In the genomic region with DNA sequence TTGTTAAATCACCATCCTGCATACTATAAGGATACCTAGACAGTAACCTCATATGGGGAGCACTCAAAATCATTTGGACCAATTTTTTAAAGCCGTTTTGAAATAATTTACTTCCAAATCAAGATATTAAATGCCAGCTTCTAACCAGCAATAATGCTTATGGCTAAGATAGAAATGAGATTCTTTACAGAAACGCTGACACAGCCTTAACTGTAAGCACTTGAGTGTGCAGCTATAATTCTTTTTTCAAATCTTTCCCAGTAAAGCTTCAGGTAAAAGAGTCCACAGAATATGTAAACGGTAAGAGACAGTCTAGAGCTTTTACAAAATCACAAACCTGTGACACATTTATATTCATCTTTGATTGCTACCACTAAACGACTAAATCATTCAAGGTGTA, we compare ENCODE assay signal across 23 cellular contexts. TPM values are rescaled to one million over a fixed set of nuclear protein-coding genes. Genes with fewer than 3 reads are reported as not detected.
DNase-seq lines count a peak whose midpoint lies in the region; ATAC-seq, FAIRE-seq and TF ChIP-seq lines count a peak whose summit lies in the region.
"Had no signal": no experiment of that assay in that cellular context is flagged by ENCODE, and none has a peak within 500 bp of the region (broad histone marks: within the 10 kb centered on the region; RNA-seq: fewer than 3 reads in every experiment).

No MANE protein-coding gene starts in this region.

- no peak overlapping the region for H2BK5ac ChIP-seq in H1 (ENCODE audit: low read depth, low read length)

- POLR2A ChIA-PET in A549 (lab: Yijun Ruan, JAX) (no interaction called here), Panc1 (lab: Charles Lee) (no interaction called here), H1 (lab: Charles Lee; ENCODE audit: partially characterized antibody) (interaction anchor here (1.2 kb wide), 1 partner anchor 26 kb away, joined by 3 read pairs; no protein-coding TSS in a partner anchor)

- H3K9me3 ChIP-seq in A549: no peaks in the 10 kb centered on the region
- no peaks in the 10 kb centered on the region for H3K9me3 ChIP-seq in Panc1 (ENCODE audit: control insufficient read depth, insufficient read depth, low read depth, low read length)
- no peaks in the 10 kb centered on the region for H3K9me3 ChIP-seq in H1 (ENCODE audit: insufficient read depth in 2 of 2, low read depth in 1 of 2, low read length in 1 of 2)
- H3K9me3 ChIP-seq: BE2C had no signal

- WGBS in A549 (ENCODE audit: missing lambda C conversion rate): 22% methylated on average over 4 of the region's 4 CpGs
- 80% methylated on average over 4 of the region's 4 CpGs; no CpG with 5 or more reads in 1 of the 2 experiments for WGBS in H1 (ENCODE audit: extremely low coverage in 1 of 2, insufficient coverage in 1 of 2, insufficient read length in 1 of 2, insufficient replicate concordance in 2 of 2, low coverage in 1 of 2, low lambda C conversion rate in 2 of 2, missing lambda C conversion rate in 1 of 2), 2 experiments

- H3K36me3 ChIP-seq in Panc1 (ENCODE audit: control insufficient read depth, insufficient read depth, low read length) (no peaks in the 10 kb centered on the region), H1 (ENCODE audit: control insufficient read depth in 2 of 4, insufficient read depth in 4 of 4, low read length in 3 of 4) (no peaks in the 10 kb centered on the region)
- H3K36me3 ChIP-seq: BE2C; BLaER1 treated with 17β-estradiol and CSF1 and Interleukin-3, amounts not matched to agents 10 nM and 100 nM had no signal

- no peak overlapping the region for H3K4ac ChIP-seq in H1 (replicated peaks; ENCODE audit: insufficient read length, low read depth, low read length)

- H3K4me1 ChIP-seq in A549 (0 out of 3 replicates have a peak, but pooled peaks cover 15% of the 10 kb centered on the region), Panc1 (ENCODE audit: control insufficient read depth, insufficient read depth, low read length) (peaks cover 32% of the 10 kb centered on the region), H1 (replicated peaks in 1 of 4; ENCODE audit: control insufficient read depth in 3 of 4, insufficient read depth in 4 of 4, low read length in 3 of 4) (peaks cover 0 to 12% (median 9%) of the 10 kb centered on the region in 4 experiments; a peak in 4 of 7 replicates)
- H3K4me1 ChIP-seq: BE2C; BLaER1 treated with 17β-estradiol and CSF1 and Interleukin-3, amounts not matched to agents 10 nM and 100 nM had no signal

- TF ChIP-seq EP300 in A549 (IDR thresholded peaks at IDR 0.05) (no peak), H1 (IDR thresholded peaks at IDR 0.05; ENCODE audit: borderline replicate concordance in 1 of 2, low read depth in 2 of 2, low read length in 2 of 2) (no peak)

- no peak overlapping the region for H3K27ac ChIP-seq in A549
- peak overlapping the region; percentile 86; the same call in 1 of the 2 replicates for H3K27ac ChIP-seq in Panc1 (ENCODE audit: low read length)
- no peak overlapping the region for H3K27ac ChIP-seq in H1 (ENCODE audit: low read depth, low read length)
- H3K27ac ChIP-seq: 22Rv1; BLaER1 treated with 17β-estradiol and CSF1 and Interleukin-3, amounts not matched to agents 10 nM and 100 nM had no signal

- H4K20me1 ChIP-seq in H1 (replicated peaks in 1 of 2; ENCODE audit: control insufficient read depth in 1 of 2, insufficient read depth in 2 of 2, low read length in 2 of 2): no peaks in the 10 kb centered on the region
- H4K20me1 ChIP-seq: BLaER1 treated with 17β-estradiol and CSF1 and Interleukin-3, amounts not matched to agents 10 nM and 100 nM had no signal

- no peak overlapping the region for H3K9ac ChIP-seq in H1 (replicated peaks in 1 of 4; ENCODE audit: extremely low read depth in 1 of 4, low read depth in 3 of 4, low read length in 3 of 4)
- H3K9ac ChIP-seq: BLaER1 treated with 17β-estradiol and CSF1 and Interleukin-3, amounts not matched to agents 10 nM and 100 nM had no signal

- no peak overlapping the region for H3K14ac ChIP-seq in H1 (ENCODE audit: insufficient read length)

- peaks cover 11% of the 10 kb centered on the region; the same call in 1 of the 2 replicates for H3K23me2 ChIP-seq in H1 (ENCODE audit: low read depth, low read length)

- no peak overlapping the region for H3K4me3 ChIP-seq in A549
- no peak overlapping the region for H3K4me3 ChIP-seq in Panc1 (ENCODE audit: low read depth in 2 of 2, low read length in 2 of 2)
- H3K4me3 ChIP-seq in H1 (ENCODE audit: extremely low read depth in 1 of 4, insufficient read depth in 2 of 4, low read depth in 3 of 4, low read length in 4 of 4): no peak overlapping the region
- H3K4me3 ChIP-seq: BLaER1 treated with 17β-estradiol and CSF1 and Interleukin-3, amounts not matched to agents 10 nM and 100 nM had no signal

- CTCF ChIA-PET in A549 (lab: Yijun Ruan, JAX) (no interaction called here), Panc1 (lab: Charles Lee) (no interaction called here), H1 (lab: Charles Lee; ENCODE audit: partially characterized antibody) (interaction anchor here (0.6 to 2.5 kb wide), 2 partner anchors 11 to 74 kb away, joined by 3 to 11 read pairs; no protein-coding TSS in a partner anchor)

- no peak overlapping the region for H2BK15ac ChIP-seq in H1 (ENCODE audit: low read length)

- TF ChIP-seq POLR2A in A549 (IDR thresholded peaks at IDR 0.05; ENCODE audit: low read length) (no peak), H1 (IDR thresholded peaks at IDR 0.05; ENCODE audit: control extremely low read depth in 1 of 2, low read depth in 2 of 2, low read length in 2 of 2) (no peak)

- H4K5ac ChIP-seq in H1 (ENCODE audit: insufficient read length, low read depth, low read length): no peak overlapping the region

- TF ChIP-seq RAD21 in A549 (conservative IDR thresholded peaks at IDR 0.05 in 1 of 2, IDR thresholded peaks at IDR 0.05 in 1 of 2): no peak
- TF ChIP-seq RAD21 in H1 (IDR thresholded peaks at IDR 0.05 in 1 of 2, conservative IDR thresholded peaks at IDR 0.05 in 1 of 2; ENCODE audit: low read depth in 2 of 2, low read length in 2 of 2): no peak

- no peak overlapping the region for H2BK12ac ChIP-seq in H1 (ENCODE audit: low read depth, low read length)

- no peak overlapping the region for H3K23ac ChIP-seq in H1 (ENCODE audit: insufficient read length)

- H4K8ac ChIP-seq in H1 (ENCODE audit: extremely low read depth, insufficient read depth, low read length): no peak overlapping the region

- no peak overlapping the region for H2AFZ ChIP-seq in H1 (ENCODE audit: low read length)

- peaks cover 0 to 69% of the 10 kb centered on the region in 2 experiments; a peak in 2 of 4 replicates for H3K79me2 ChIP-seq in H1 (ENCODE audit: control insufficient read depth in 1 of 2, insufficient read depth in 2 of 2, low read length in 2 of 2)

- H3K18ac ChIP-seq in H1 (ENCODE audit: extremely low read depth, low read length): no peak overlapping the region

- no peak overlapping the region for H2BK120ac ChIP-seq in H1 (replicated peaks; ENCODE audit: low read depth, low read length)

- H3K4me2 ChIP-seq in A549: no peak overlapping the region
- no peak overlapping the region for H3K4me2 ChIP-seq in H1 (ENCODE audit: insufficient read depth in 1 of 2, low read depth in 2 of 2, low read length in 2 of 2)
- H3K4me2 ChIP-seq: BLaER1 treated with 17β-estradiol and CSF1 and Interleukin-3, amounts not matched to agents 10 nM and 100 nM had no signal

- no peak overlapping the region for H3K56ac ChIP-seq in H1 (replicated peaks; ENCODE audit: insufficient read length, low read depth, low read length)

- H4K91ac ChIP-seq in H1 (replicated peaks; ENCODE audit: insufficient read length, low read length): no peak overlapping the region

- FAIRE-seq in A549 (lab: Jason Lieb, UNC) (no peak), H1 (lab: Jason Lieb, UNC) (no peak)
- FAIRE-seq: D721Med, G401.6, GM12892 had no signal

- ATAC-seq in A549 (no peak), Panc1 (no peak), HG02588 (IDR thresholded peaks at IDR 0.05; ENCODE audit: unreplicated experiment) (no peak)
- ATAC-seq: HCT116 had no signal

- no peak overlapping the region for H2BK20ac ChIP-seq in H1 (ENCODE audit: low read length)

- DNase-seq in DMS79 treated with DMSO at 0.1 percent for 48 hours (lab: John Stamatoyannopoulos, UW) (peak; percentile 50), DMS79 (lab: John Stamatoyannopoulos, UW) (no peak), A549 (ENCODE audit: low read depth in 1 of 2, low spot score in 1 of 2) (no peak), Panc1 (ENCODE audit: low read depth, low spot score) (no peak), H1 (ENCODE audit: low read depth in 1 of 2, low spot score in 2 of 2) (no peak), cerebellar nuclear complex (lab: John Stamatoyannopoulos, UW) (no peak)
- DNase-seq: ACHN; AML-193; BE2C; CD4-positive, alpha-beta T cell; CD8-positive, alpha-beta memory T cell; DMS 273 treated with DMSO at 0.1 percent for 48 hours; DND-41; GOT3; H7 had no signal

- intact Hi-C loops in Panc1 (cut with micrococcal nuclease; ENCODE audit: unreplicated experiment): loop anchor here (10.0 kb wide), 1 partner anchor 271 kb away; a partner anchor contains a TSS

- BruUV-seq in Panc1 (replicated peaks; lab: Mats Ljungman, UMichigan): no TSS peak

- H2AK5ac ChIP-seq in H1 (ENCODE audit: low read depth, low read length): no peak overlapping the region

- in situ Hi-C loops in Panc1 (cut with HindIII; ENCODE audit: low pct_unique_long_range_greater_than_20kb, low sequenced_read_pairs): no loop called here

- TF ChIP-seq CTCF in A549 (IDR thresholded peaks at IDR 0.05): no peak
- TF ChIP-seq CTCF in Panc1 (IDR thresholded peaks at IDR 0.05): no peak
- no peak for TF ChIP-seq CTCF in H1 (IDR thresholded peaks at IDR 0.05; ENCODE audit: control extremely low read depth in 1 of 3, insufficient read depth in 1 of 3, low read depth in 1 of 3, low read length in 3 of 3)

- H3K27me3 ChIP-seq in Panc1 (ENCODE audit: control insufficient read depth, insufficient read depth, low read length) (peaks cover 5% of the 10 kb centered on the region), H1 (replicated peaks in 1 of 4; ENCODE audit: control insufficient read depth in 3 of 4, extremely low read depth in 1 of 4, insufficient read depth in 3 of 4, low read length in 3 of 4) (peaks cover 1 to 21% (median 14%) of the 10 kb centered on the region in 4 experiments; a peak in 6 of 7 replicates)
- H3K27me3 ChIP-seq: BLaER1 treated with 17β-estradiol and CSF1 and Interleukin-3, amounts not matched to agents 10 nM and 100 nM had no signal

- no peaks in the 10 kb centered on the region for H3K79me1 ChIP-seq in H1 (ENCODE audit: low read depth, low read length)

RNA-seq across cellular contexts. Expression of a gene that starts 4.5 kb away (rescaled TPM):
- polyA plus RNA-seq in A549 (2011; rRNA removed): not detected in 2 replicates
- polyA plus RNA-seq in A549 (2012; cell fraction: cytosol; rRNA removed): 0.05 TPM in 1 of 2 replicates, not detected in the other
- not detected in 2 replicates for polyA plus RNA-seq in A549 (2012; cell fraction: nucleus; rRNA removed)
- polyA plus RNA-seq in A549 (2017; fragmentation: RNase III; extraction: RNeasy Plus Mini Kit Qiagen cat#74134 plus additional on column Dnase treatment): not detected in 3 replicates
- polyA minus RNA-seq in A549 (2011; rRNA and poly(A)+ RNA removed): not detected in 2 replicates
- 5.4 TPM for total RNA-seq in Panc1 (2021; ENCODE audit: unreplicated experiment)
- 2.5 TPM for polyA plus RNA-seq in Panc1 (2012; ENCODE audit: insufficient read length)
- 5.6 and 6.9 TPM in 2 replicates for total RNA-seq in H1 (2021; fragmentation: NEBNext Ultra II Directional; extraction: Animal tissue kit (Norgen Biotek cat#: 25700))
- polyA plus RNA-seq in H1 (2011; rRNA removed): 1.8 and 1.9 TPM in 2 replicates
- 1.8 TPM for polyA plus RNA-seq in H1 (2011; cell fraction: cytosol; rRNA removed)
- polyA plus RNA-seq in H1 (2011; cell fraction: nucleus; rRNA removed): 1.3 TPM
- 2.5 to 4.3 TPM (median 3.2 TPM) in 4 replicates for polyA plus RNA-seq in H1 (2012, experiment 1 of 2)
- 1.4 TPM for polyA plus RNA-seq in H1 (2012, experiment 2 of 2)
- polyA plus RNA-seq in H1 (2013, experiment 1 of 2): 1.9 TPM
- 2.3 TPM for polyA plus RNA-seq in H1 (2013, experiment 2 of 2)
- polyA minus RNA-seq in H1 (2011; rRNA and poly(A)+ RNA removed): 4.6 and 5.4 TPM in 2 replicates
- polyA minus RNA-seq in H1 (2011; cell fraction: cytosol; rRNA and poly(A)+ RNA removed): 2.2 TPM
- 2.5 TPM for polyA minus RNA-seq in H1 (2011; cell fraction: nucleus; rRNA and poly(A)+ RNA removed)
- total RNA-seq: CD4-positive, alpha-beta T cell; CD8-positive, alpha-beta memory T cell had no signal
- polyA plus RNA-seq: CD14-positive monocyte; CD8-positive, alpha-beta memory T cell had no signal
